Comparison of ENCODE assay signal across 8 cellular contexts in genomic region chr13:59531571-59532091, GRCh38.
DNase-seq lines count a peak whose midpoint lies in the region; ATAC-seq and TF ChIP-seq lines count a peak whose summit lies in the region.

No MANE protein-coding gene starts in this region.

- intact Hi-C loops in colonic mucosa (cut with DNase I) (no loop called here), left colon (cut with DNase I, micrococcal nuclease) (no loop called here)

- H3K27ac ChIP-seq in HEK293 (ENCODE audit: extremely low read depth, low read depth, low read length): peak overlapping the region; percentile 69
- no peak overlapping the region for H3K27ac ChIP-seq in OCI-LY3 (ENCODE audit: low read length)
- no peak overlapping the region for H3K27ac ChIP-seq in colonic mucosa
- peak overlapping the region; percentile 59 for H3K27ac ChIP-seq in subcutaneous abdominal adipose tissue (ENCODE audit: low read depth, low read length)

- peak; percentile 77 for DNase-seq in BE2C
- DNase-seq in colonic mucosa: peak; percentile 64
- DNase-seq in left colon: peak; percentile 35 to 71
- no peak for DNase-seq in activated CD4-positive, CD25-positive, alpha-beta regulatory T cell (lab: John Stamatoyannopoulos, UW)
- no peak for DNase-seq in activated CD8-positive, alpha-beta memory T cell treated with anti-CD3 and anti-CD28 coated beads, Interleukin-2, amount 50 U/mL, for 48 hours

- no peak for TF ChIP-seq CTCF in BE2C (IDR thresholded peaks at IDR 0.05; ENCODE audit: low read depth, low read length)
- no peak for TF ChIP-seq CTCF in HEK293 (tag by site-specific recombination; IDR thresholded peaks at IDR 0.05)
- no peak for TF ChIP-seq CTCF in OCI-LY3 (IDR thresholded peaks at IDR 0.05; ENCODE audit: low read depth, low read length)
- TF ChIP-seq CTCF in colonic mucosa (IDR thresholded peaks at IDR 0.05): no peak

- H3K4me2 ChIP-seq in OCI-LY3 (ENCODE audit: low read length): peak overlapping the region; percentile 12; the same call in 1 of the 2 replicates

- CTCF ChIA-PET in HEK293 (lab: Yijun Ruan, JAX): interaction anchor here (0.6 kb wide), 1 partner anchor 145 kb away, joined by 3 read pairs; no protein-coding TSS in a partner anchor

- H3K79me2 ChIP-seq in OCI-LY3 (ENCODE audit: low read length): no peaks in the 10 kb centered on the region

- H3K9me3 ChIP-seq in BE2C (no peaks in the 10 kb centered on the region), HEK293 (ENCODE audit: control insufficient read depth, insufficient read depth, low read depth, low read length) (no peaks in the 10 kb centered on the region), OCI-LY3 (ENCODE audit: insufficient read depth, low read length) (no peaks in the 10 kb centered on the region), colonic mucosa (no peaks in the 10 kb centered on the region), subcutaneous abdominal adipose tissue (ENCODE audit: control insufficient read depth in 5 of 5, low read length in 5 of 5) (no peaks in the 10 kb centered on the region)

- no peaks in the 10 kb centered on the region for H3K36me3 ChIP-seq in BE2C
- H3K36me3 ChIP-seq in HEK293 (ENCODE audit: control insufficient read depth in 2 of 2, insufficient read depth in 1 of 2, low read length in 2 of 2): no peaks in the 10 kb centered on the region
- H3K36me3 ChIP-seq in OCI-LY3 (replicated peaks; ENCODE audit: low read depth, low read length): no peaks in the 10 kb centered on the region
- H3K36me3 ChIP-seq in colonic mucosa: no peaks in the 10 kb centered on the region
- H3K36me3 ChIP-seq in subcutaneous abdominal adipose tissue (ENCODE audit: control insufficient read depth in 5 of 5, insufficient read depth in 5 of 5, low read length in 5 of 5): no peaks in the 10 kb centered on the region

- peak overlapping the region; percentile 81 for H2AFZ ChIP-seq in OCI-LY3 (ENCODE audit: low read depth, low read length)

- POLR2A ChIA-PET in HEK293 (lab: Yijun Ruan, JAX): no interaction called here

- no peaks in the 10 kb centered on the region for H4K20me1 ChIP-seq in OCI-LY3 (ENCODE audit: insufficient read depth, low read length)

- ATAC-seq in left colon: peak; percentile 49

- H3K27me3 ChIP-seq in BE2C (no peaks in the 10 kb centered on the region), OCI-LY3 (ENCODE audit: low read depth, low read length) (no peaks in the 10 kb centered on the region), colonic mucosa (no peaks in the 10 kb centered on the region), subcutaneous abdominal adipose tissue (ENCODE audit: control insufficient read depth in 5 of 5, insufficient read depth in 4 of 5, low read length in 5 of 5) (no peaks in the 10 kb centered on the region)

- H3K4me1 ChIP-seq in BE2C: no peaks in the 10 kb centered on the region
- peaks cover 3% of the 10 kb centered on the region for H3K4me1 ChIP-seq in HEK293 (ENCODE audit: control insufficient read depth, insufficient read depth, low read length)
- H3K4me1 ChIP-seq in OCI-LY3 (ENCODE audit: low read length): peaks cover 29% of the 10 kb centered on the region
- H3K4me1 ChIP-seq in colonic mucosa: no peaks in the 10 kb centered on the region
- peaks cover 0 to 35% (median 8%) of the 10 kb centered on the region in 5 donors for H3K4me1 ChIP-seq in subcutaneous abdominal adipose tissue (ENCODE audit: control insufficient read depth in 5 of 5, insufficient read depth in 5 of 5, low read length in 5 of 5)

- H3K9ac ChIP-seq in OCI-LY3 (ENCODE audit: low read length) (no peak overlapping the region), colonic mucosa (ENCODE audit: low read depth in 2 of 2, low read length in 2 of 2) (no peak overlapping the region), subcutaneous abdominal adipose tissue (ENCODE audit: low read length in 5 of 5) (peak overlapping the region in 1 of 5 donors; percentile 18)

- H3K4me3 ChIP-seq in BE2C (ENCODE audit: low read depth, low read length) (peak overlapping the region; percentile 28; the same call in 1 of the 2 replicates), HEK293 (ENCODE audit: low read depth, low read length) (no peak overlapping the region), OCI-LY3 (ENCODE audit: low read length) (no peak overlapping the region), colonic mucosa (no peak overlapping the region), subcutaneous abdominal adipose tissue (ENCODE audit: low read depth in 1 of 5, low read length in 5 of 5) (no peak overlapping the region)

TF ChIP-seq in HEK293, 187 proteins besides CTCF, POLR2A, EP300 and RAD21 (continues in another document):
- no peak for TF ChIP-seq ZNF777 (tag by site-specific recombination; IDR thresholded peaks at IDR 0.05; ENCODE audit: borderline replicate concordance)
- no peak for TF ChIP-seq ZBTB20 (tag by site-specific recombination; IDR thresholded peaks at IDR 0.05)
- TF ChIP-seq TRIM28 (IDR thresholded peaks at IDR 0.05; ENCODE audit: borderline replicate concordance, low read length): peak; percentile 82
- TF ChIP-seq PBX3 (CRISPR knock-in tag; IDR thresholded peaks at IDR 0.05): no peak
- peak; percentile 27; the same call in 1 of the 2 replicates for TF ChIP-seq IKZF3 (tag by site-specific recombination; IDR thresholded peaks at IDR 0.05)
- TF ChIP-seq SALL2 (tag by site-specific recombination; IDR thresholded peaks at IDR 0.05; ENCODE audit: borderline replicate concordance): no peak
- peak; percentile 39; the same call in 1 of the 2 replicates for TF ChIP-seq ZBTB44 (tag by site-specific recombination; IDR thresholded peaks at IDR 0.05)
- TF ChIP-seq ZNF792 (tag by site-specific recombination; IDR thresholded peaks at IDR 0.05): no peak
- TF ChIP-seq HOXD13 (CRISPR knock-in tag; IDR thresholded peaks at IDR 0.05; ENCODE audit: borderline replicate concordance): no peak
- 0 out of 2 replicates have a peak, but pooled peaks have one; percentile 27 for TF ChIP-seq ZNF580 (tag by site-specific recombination; IDR thresholded peaks at IDR 0.05)
- TF ChIP-seq ZNF707 (tag by site-specific recombination; IDR thresholded peaks at IDR 0.05): no peak
- no peak for TF ChIP-seq ZNF133 (tag by site-specific recombination; IDR thresholded peaks at IDR 0.05)
- no peak for TF ChIP-seq ZBTB6 (tag by site-specific recombination; IDR thresholded peaks at IDR 0.05)
- 0 out of 2 replicates have a peak, but pooled peaks have one; percentile 52 for TF ChIP-seq ZNF18 (tag by site-specific recombination; IDR thresholded peaks at IDR 0.05)
- peak; percentile 41; the same call in 1 of the 2 replicates for TF ChIP-seq ZNF561 (tag by site-specific recombination; IDR thresholded peaks at IDR 0.05; ENCODE audit: borderline replicate concordance)
- 0 out of 2 replicates have a peak, but pooled peaks have one; percentile 9 for TF ChIP-seq FEZF1 (tag by site-specific recombination; IDR thresholded peaks at IDR 0.05)
- no peak for TF ChIP-seq ZNF514 (tag by site-specific recombination; IDR thresholded peaks at IDR 0.05)
- no peak for TF ChIP-seq ZNF324 (tag by site-specific recombination; IDR thresholded peaks at IDR 0.05)

Comparison
In these comparisons a context has a peak if more than half of its experiments do, and no peak if none do; other contexts are left out.
1. DNase-seq: peak in BE2C (single experiment), colonic mucosa (single experiment) and left colon (2 of 2); none in activated CD4-positive, CD25-positive, alpha-beta regulatory T cell (0 of 4) and activated CD8-positive, alpha-beta memory T cell treated with anti-CD3 and anti-CD28 coated beads, Interleukin-2, amount 50 U/mL, for 48 hours (single experiment).
2. H3K27ac ChIP-seq: peak in HEK293 (single experiment) and subcutaneous abdominal adipose tissue (single experiment); none in OCI-LY3 (single experiment) and colonic mucosa (single experiment).